In genomic region chr3:69080233-69080644, GRCh38 we compare ENCODE assay signal across 8 cellular contexts. TPM values are rescaled to one million over a fixed set of nuclear protein-coding genes. Genes with fewer than 3 reads are reported as not detected.
DNase-seq lines count a peak whose midpoint lies in the region; ATAC-seq and TF ChIP-seq lines count a peak whose summit lies in the region.

Gene UBA3 (minus strand): TSS chr3:69080365. CDS start chr3:69080353, 12 bp downstream.

- H3K4me3 Mint-ChIP-seq in CD4-positive, alpha-beta T cell = peak within 1 kb of the TSS; percentile 87
- peak within 1 kb of the TSS; percentile 88 for H3K4me3 Mint-ChIP-seq in activated CD8-positive, alpha-beta memory T cell treated with anti-CD3 and anti-CD28 coated beads, Interleukin-2, amount 10 ng/mL, durations not matched to agents 7 days and 5 days

- no peaks in the 10 kb centered on the region for H3K9me3 Mint-ChIP-seq in CD4-positive, alpha-beta T cell
- H3K9me3 Mint-ChIP-seq in activated CD8-positive, alpha-beta memory T cell treated with anti-CD3 and anti-CD28 coated beads, Interleukin-2, amount 10 ng/mL, durations not matched to agents 7 days and 5 days (ENCODE audit: low read depth) = no peaks in the 10 kb centered on the region

- no peaks in the 10 kb centered on the region for H3K27me3 Mint-ChIP-seq in CD4-positive, alpha-beta T cell
- H3K27me3 Mint-ChIP-seq in activated CD8-positive, alpha-beta memory T cell treated with anti-CD3 and anti-CD28 coated beads, Interleukin-2, amount 10 ng/mL, durations not matched to agents 7 days and 5 days = no peaks in the 10 kb centered on the region

- peaks cover 71% of the 10 kb centered on the region for H3K4me1 Mint-ChIP-seq in CD4-positive, alpha-beta T cell (ENCODE audit: low read depth)
- H3K4me1 Mint-ChIP-seq in activated CD8-positive, alpha-beta memory T cell treated with anti-CD3 and anti-CD28 coated beads, Interleukin-2, amount 10 ng/mL, durations not matched to agents 7 days and 5 days = peaks cover 60% of the 10 kb centered on the region

- peak; percentile 71 for ATAC-seq in CD4-positive, alpha-beta T cell (ENCODE audit: poor library complexity)
- ATAC-seq in GM19463 (IDR thresholded peaks at IDR 0.05; ENCODE audit: unreplicated experiment) = peak; percentile 45
- peak; percentile 76 for ATAC-seq in activated CD8-positive, alpha-beta memory T cell treated with anti-CD3 and anti-CD28 coated beads, Interleukin-2, amount 10 ng/mL, durations not matched to agents 7 days and 5 days

- H3K36me3 Mint-ChIP-seq in CD4-positive, alpha-beta T cell (ENCODE audit: low read depth) = peaks cover 21% of the 10 kb centered on the region
- peaks cover 24% of the 10 kb centered on the region for H3K36me3 Mint-ChIP-seq in activated CD8-positive, alpha-beta memory T cell treated with anti-CD3 and anti-CD28 coated beads, Interleukin-2, amount 10 ng/mL, durations not matched to agents 7 days and 5 days

- H3K27ac Mint-ChIP-seq in CD4-positive, alpha-beta T cell = peak within 1 kb of the TSS; percentile 96
- H3K27ac Mint-ChIP-seq in activated CD8-positive, alpha-beta memory T cell treated with anti-CD3 and anti-CD28 coated beads, Interleukin-2, amount 10 ng/mL, durations not matched to agents 7 days and 5 days = peak within 1 kb of the TSS; percentile 94

- intact Hi-C loops in CD4-positive, alpha-beta T cell (cut with DNase I, micrococcal nuclease) = loop anchor here (1.0 to 10.0 kb wide), 2 partner anchors 28 to 1425 kb away; partner anchors contain the start of genes SUCLG2 (in 1 of the 2) and TMF1 (in 1 of the 2)

- no peak for TF ChIP-seq CTCF in CD4-positive, alpha-beta T cell (IDR thresholded peaks at IDR 0.05)

- peak within 1 kb of the TSS; percentile 94 for H3K4me3 ChIP-seq in endocrine pancreas (ENCODE audit: control insufficient read depth, insufficient read depth, low read length)

- peaks cover 34% of the 10 kb centered on the region for H3K4me1 ChIP-seq in endocrine pancreas (ENCODE audit: control insufficient read depth, insufficient read depth, low read length)

- no peaks in the 10 kb centered on the region for H3K27me3 ChIP-seq in CD4-positive, alpha-beta T cell (ENCODE audit: control insufficient read depth, insufficient read depth, low read length)
- no peaks in the 10 kb centered on the region for H3K27me3 ChIP-seq in endocrine pancreas (ENCODE audit: control insufficient read depth, insufficient read depth, low read length)

- CTCF ChIA-PET in CD4-positive, alpha-beta T cell (lab: Charles Lee) = no interaction called here
- CTCF ChIA-PET in activated CD8-positive, alpha-beta memory T cell treated with anti-CD3 and anti-CD28 coated beads, Interleukin-2, amount 10 ng/mL, durations not matched to agents 7 days and 5 days (lab: Charles Lee) = interaction anchor here (1.8 to 2.4 kb wide), 2 partner anchors 12 to 66 kb away, joined by 4 to 10 read pairs; partner anchors contain the start of gene EOGT

- POLR2A ChIA-PET in CD4-positive, alpha-beta T cell (lab: Charles Lee) = interaction anchor here (1.4 to 8.6 kb wide), 4 partner anchors 13 to 29 kb away, joined by 5 to 94 read pairs (median 41); partner anchors contain the start of gene TMF1

- peak within 1 kb of the TSS; percentile 54 for H3K9ac ChIP-seq in endocrine pancreas (ENCODE audit: control insufficient read depth, insufficient read depth, low read length)

- H3K9me3 ChIP-seq in CD4-positive, alpha-beta T cell (ENCODE audit: control insufficient read depth, low read length) = no peaks in the 10 kb centered on the region
- no peaks in the 10 kb centered on the region for H3K9me3 ChIP-seq in endocrine pancreas (ENCODE audit: control insufficient read depth, low read length)

- peak; percentile 87 to 94 (median 91) for DNase-seq in CD4-positive, alpha-beta T cell
- peak; percentile 57 for DNase-seq in HS-27A (ENCODE audit: low read depth)
- DNase-seq in NOMO-1 treated with DMSO at 0.1 percent for 48 hours (lab: John Stamatoyannopoulos, UW; ENCODE audit: unreplicated experiment) = peak; percentile 89
- peak; percentile 96 for DNase-seq in activated CD8-positive, alpha-beta memory T cell treated with anti-CD3 and anti-CD28 coated beads, Interleukin-2, amount 10 ng/mL, durations not matched to agents 7 days and 5 days
- peak; percentile 95 for DNase-seq in mesenteric fat pad (ENCODE audit: low spot score)
- peak; percentile 89 for DNase-seq in stimulated activated CD8-positive, alpha-beta memory T cell treated with anti-CD3 and anti-CD28 coated beads, Interleukin-15, amount 100 ng/mL, for 1 hour (ENCODE audit: low read depth)

- no peaks in the 10 kb centered on the region for H3K36me3 ChIP-seq in endocrine pancreas (ENCODE audit: control insufficient read depth, insufficient read depth, low read length)

- peak within 1 kb of the TSS; percentile 52 for H3K27ac ChIP-seq in CD4-positive, alpha-beta T cell (ENCODE audit: low read depth, low read length)

RNA-seq across cellular contexts. Expression of gene UBA3, which starts in this region (rescaled TPM):
- total RNA-seq in CD4-positive, alpha-beta T cell = 10 to 100 TPM; 33.4 to 43.9 TPM
- 100 to 1,000 TPM; 104 to 133 TPM for total RNA-seq in activated CD8-positive, alpha-beta memory T cell treated with anti-CD3 and anti-CD28 coated beads, Interleukin-2, amount 10 ng/mL, durations not matched to agents 7 days and 5 days
- 54.3 TPM for total RNA-seq in mesenteric fat pad

Comparison
In these comparisons a context has a peak if more than half of its experiments do, and no peak if none do; other contexts are left out.
1. Peak in every context shown above with its lines: DNase-seq, ATAC-seq, H3K4me3 ChIP-seq and H3K27ac ChIP-seq.